ENCODE assay signal across 19 cellular contexts in the genomic region with DNA sequence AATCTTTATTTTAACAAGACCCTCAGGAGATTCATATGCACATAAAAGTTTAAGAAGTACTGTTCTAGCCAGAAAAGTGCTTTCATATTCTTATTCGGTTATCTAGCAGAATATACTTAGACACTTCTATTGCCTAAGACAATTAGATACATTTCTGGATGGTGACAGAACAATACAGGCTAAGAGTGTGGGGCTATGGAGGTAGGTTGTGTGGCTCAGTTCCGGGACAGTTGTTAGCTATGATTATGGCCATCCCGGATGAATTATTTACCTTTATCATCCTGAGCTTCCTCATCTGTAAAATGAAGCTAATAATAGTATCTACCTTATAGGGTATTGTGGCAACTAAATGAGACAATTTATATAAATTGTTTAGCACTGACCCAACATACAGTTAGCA.
"Had no signal": no experiment of that assay in that cellular context is flagged by ENCODE, and none has a peak within 500 bp of the region (broad histone marks: within the 10 kb centered on the region; RNA-seq: fewer than 3 reads in every experiment).

No MANE protein-coding gene starts in this region.

- H3K27me3 Mint-ChIP-seq: activated CD4-positive, alpha-beta memory T cell treated with anti-CD3 and anti-CD28 coated beads for 36 hours; activated CD4-positive, alpha-beta T cell treated with anti-CD3 and anti-CD28 coated beads for 36 hours; activated naive CD8-positive, alpha-beta T cell treated with anti-CD3 and anti-CD28 coated beads, Interleukin-2, amount 10 ng/mL, durations not matched to agents 7 days and 5 days had no signal

- H3K27ac Mint-ChIP-seq: activated CD4-positive, alpha-beta memory T cell treated with anti-CD3 and anti-CD28 coated beads for 36 hours; activated naive CD8-positive, alpha-beta T cell treated with anti-CD3 and anti-CD28 coated beads, Interleukin-2, amount 10 ng/mL, durations not matched to agents 7 days and 5 days; neural progenitor cell had no signal

- DNase-seq: activated CD4-positive, alpha-beta memory T cell treated with anti-CD3 and anti-CD28 coated beads for 36 hours; activated CD4-positive, alpha-beta T cell treated with anti-CD3 and anti-CD28 coated beads for 36 hours; activated gamma-delta T cell treated with Interleukin-2 at 50 U/mL for 16 hours; activated naive CD8-positive, alpha-beta T cell treated with anti-CD3 and anti-CD28 coated beads, Interleukin-2, amount 10 ng/mL, durations not matched to agents 7 days and 5 days; activated T-cell treated with anti-CD3 and anti-CD28 coated beads, Interleukin-2, amount 50 U/mL, for 48 hours; cortex of kidney; effector CD4-positive, alpha-beta T cell; foreskin keratinocyte; head of caudate nucleus; immature natural killer cell; left cardiac atrium; lower lobe of right lung; ovary; spleen; upper lobe of right lung had no signal

- H3K36me3 ChIP-seq: brain microvascular endothelial cell, ovary, thoracic aorta, upper lobe of right lung had no signal

- H3K4me3 Mint-ChIP-seq: activated CD4-positive, alpha-beta memory T cell treated with anti-CD3 and anti-CD28 coated beads for 36 hours; activated CD4-positive, alpha-beta T cell treated with anti-CD3 and anti-CD28 coated beads for 36 hours; activated naive CD8-positive, alpha-beta T cell treated with anti-CD3 and anti-CD28 coated beads, Interleukin-2, amount 10 ng/mL, durations not matched to agents 7 days and 5 days; immature natural killer cell; neural progenitor cell had no signal

- H3K9ac ChIP-seq: neural progenitor cell had no signal

- ATAC-seq: foreskin keratinocyte, left cardiac atrium, sciatic nerve had no signal

- H3K9me3 ChIP-seq: lower lobe of right lung, ovary, spleen, thoracic aorta, upper lobe of right lung had no signal

- H3K4me1 Mint-ChIP-seq: neural progenitor cell had no signal

- H3K36me3 Mint-ChIP-seq: activated CD4-positive, alpha-beta memory T cell treated with anti-CD3 and anti-CD28 coated beads for 36 hours; immature natural killer cell had no signal

- H3K4me2 ChIP-seq: neural progenitor cell had no signal

- H3K27me3 ChIP-seq: brain microvascular endothelial cell, foreskin keratinocyte, neural progenitor cell, ovary, spleen, upper lobe of right lung had no signal

- H3K9me3 Mint-ChIP-seq: activated CD4-positive, alpha-beta memory T cell treated with anti-CD3 and anti-CD28 coated beads for 36 hours; activated naive CD8-positive, alpha-beta T cell treated with anti-CD3 and anti-CD28 coated beads, Interleukin-2, amount 10 ng/mL, durations not matched to agents 7 days and 5 days; immature natural killer cell; neural progenitor cell had no signal

- H3K4me3 ChIP-seq: lower lobe of right lung, neural progenitor cell, ovary, spleen, thoracic aorta, upper lobe of right lung had no signal
